Comparison of ENCODE assay signal across 26 cellular contexts in genomic region chr14:94602722-94603121, GRCh38. TPM values are rescaled to one million over a fixed set of nuclear protein-coding genes. Genes with fewer than 3 reads are reported as not detected.
DNase-seq lines count a peak whose midpoint lies in the region; ATAC-seq and TF ChIP-seq lines count a peak whose summit lies in the region.
"Had no signal": no experiment of that assay in that cellular context is flagged by ENCODE, and none has a peak within 500 bp of the region (broad histone marks: within the 10 kb centered on the region; RNA-seq: fewer than 3 reads in every experiment).

No MANE protein-coding gene starts in this region.

- no peak for DNase-seq in right atrium auricular region (ENCODE audit: low spot score)
- no peak for DNase-seq in right cardiac atrium
- no peak for DNase-seq in esophagus muscularis mucosa (ENCODE audit: extremely low spot score)
- DNase-seq in gastrocnemius medialis, result no peak
- DNase-seq in vagina (ENCODE audit: extremely low spot score in 2 of 2), result no peak
- no peak for DNase-seq in stimulated activated naive CD4-positive, alpha-beta T cell treated with Interleukin-2 at 50 U/mL for 16 hours (lab: John Stamatoyannopoulos, UW)
- DNase-seq in neural progenitor cell (ENCODE audit: low spot score), result no peak
- no peak for DNase-seq in CD8-positive, alpha-beta memory T cell
- DNase-seq: ACHN; activated CD4-positive, alpha-beta T cell treated with anti-CD3 and anti-CD28 coated beads, Interleukin-2, amount 10 ng/mL, durations not matched to agents 7 days and 5 days; activated CD8-positive, alpha-beta memory T cell treated with anti-CD3 and anti-CD28 coated beads, Interleukin-2, amount 10 ng/mL, durations not matched to agents 7 days and 5 days; activated naive CD4-positive, alpha-beta T cell treated with anti-CD3 and anti-CD28 coated beads, Interleukin-2, amount 10 ng/mL, durations not matched to agents 7 days and 5 days; activated T-cell treated with anti-CD3 and anti-CD28 coated beads, Interleukin-2, amount 50 U/mL, for 72 hours; dermis blood vessel endothelial cell; DMS79 treated with DMSO at 0.1 percent for 48 hours; Karpas-422; naive thymus-derived CD4-positive, alpha-beta T cell; NCI-H1694; NCI-H2171; NCI-H526 treated with DMSO at 0.1 percent for 48 hours; RPMI8226; WERI-Rb-1 had no signal

- WGBS in right cardiac atrium, result 87% methylated on average over 5 of the region's 5 CpGs
- 97% methylated on average over 5 of the region's 5 CpGs for WGBS in esophagus muscularis mucosa

- H3K27me3 ChIP-seq in right atrium auricular region (no peaks in the 10 kb centered on the region), right cardiac atrium (ENCODE audit: control insufficient read depth, insufficient read depth) (no peaks in the 10 kb centered on the region), esophagus muscularis mucosa (no peaks in the 10 kb centered on the region), gastrocnemius medialis (no peaks in the 10 kb centered on the region), vagina (no peaks in the 10 kb centered on the region), neural progenitor cell (no peaks in the 10 kb centered on the region)
- H3K27me3 ChIP-seq in CD8-positive, alpha-beta memory T cell (ENCODE audit: insufficient read depth, low read length, poor library complexity, severe bottlenecking), result no peaks in the 10 kb centered on the region
- H3K27me3 ChIP-seq: BLaER1 treated with 17β-estradiol and CSF1 and Interleukin-3, amounts not matched to agents 10 nM and 100 nM; right lobe of liver had no signal

- TF ChIP-seq POLR2A in esophagus muscularis mucosa (IDR thresholded peaks at IDR 0.05; ENCODE audit: low read depth) (no peak), gastrocnemius medialis (IDR thresholded peaks at IDR 0.05) (no peak), vagina (IDR thresholded peaks at IDR 0.05) (no peak)

- CTCF ChIA-PET in CD8-positive, alpha-beta memory T cell (lab: Charles Lee), result no interaction called here

- no peak overlapping the region for H3K4me2 ChIP-seq in neural progenitor cell

- ATAC-seq in right cardiac atrium, result no peak
- no peak for ATAC-seq in gastrocnemius medialis
- ATAC-seq: activated CD8-positive, alpha-beta memory T cell treated with anti-CD3 and anti-CD28 coated beads, Interleukin-2, amount 10 ng/mL, durations not matched to agents 7 days and 5 days; activated T-cell treated with anti-CD3 and anti-CD28 coated beads, Interleukin-2, amount 50 U/mL, for 72 hours; left colon; naive thymus-derived CD4-positive, alpha-beta T cell had no signal

- H3K4me1 Mint-ChIP-seq in neural progenitor cell, result peaks cover 20% of the 10 kb centered on the region
- no peaks in the 10 kb centered on the region for H3K4me1 Mint-ChIP-seq in CD8-positive, alpha-beta memory T cell
- H3K4me1 Mint-ChIP-seq: activated CD4-positive, alpha-beta T cell treated with anti-CD3 and anti-CD28 coated beads, Interleukin-2, amount 10 ng/mL, durations not matched to agents 7 days and 5 days; activated CD8-positive, alpha-beta memory T cell treated with anti-CD3 and anti-CD28 coated beads, Interleukin-2, amount 10 ng/mL, durations not matched to agents 7 days and 5 days; activated naive CD4-positive, alpha-beta T cell treated with anti-CD3 and anti-CD28 coated beads, Interleukin-2, amount 10 ng/mL, durations not matched to agents 7 days and 5 days had no signal

- no peaks in the 10 kb centered on the region for H3K9me3 ChIP-seq in right atrium auricular region
- no peaks in the 10 kb centered on the region for H3K9me3 ChIP-seq in right cardiac atrium (ENCODE audit: control insufficient read depth, low read length)
- H3K9me3 ChIP-seq in esophagus muscularis mucosa, result no peaks in the 10 kb centered on the region
- H3K9me3 ChIP-seq in gastrocnemius medialis, result no peaks in the 10 kb centered on the region
- H3K9me3 ChIP-seq in vagina, result no peaks in the 10 kb centered on the region
- no peaks in the 10 kb centered on the region for H3K9me3 ChIP-seq in neural progenitor cell (ENCODE audit: low read depth)
- no peaks in the 10 kb centered on the region for H3K9me3 ChIP-seq in CD8-positive, alpha-beta memory T cell (ENCODE audit: low read length)
- H3K9me3 ChIP-seq: BLaER1 treated with 17β-estradiol and CSF1 and Interleukin-3, amounts not matched to agents 10 nM and 100 nM; right lobe of liver had no signal

- no peak overlapping the region for H3K27ac Mint-ChIP-seq in neural progenitor cell
- no peak overlapping the region for H3K27ac Mint-ChIP-seq in CD8-positive, alpha-beta memory T cell
- H3K27ac Mint-ChIP-seq: activated CD4-positive, alpha-beta T cell treated with anti-CD3 and anti-CD28 coated beads, Interleukin-2, amount 10 ng/mL, durations not matched to agents 7 days and 5 days; activated CD8-positive, alpha-beta memory T cell treated with anti-CD3 and anti-CD28 coated beads, Interleukin-2, amount 10 ng/mL, durations not matched to agents 7 days and 5 days; activated naive CD4-positive, alpha-beta T cell treated with anti-CD3 and anti-CD28 coated beads, Interleukin-2, amount 10 ng/mL, durations not matched to agents 7 days and 5 days; activated T-cell treated with anti-CD3 and anti-CD28 coated beads, Interleukin-2, amount 50 U/mL, for 72 hours; naive thymus-derived CD4-positive, alpha-beta T cell had no signal

- H3K36me3 ChIP-seq in right atrium auricular region (no peaks in the 10 kb centered on the region), esophagus muscularis mucosa (no peaks in the 10 kb centered on the region), gastrocnemius medialis (no peaks in the 10 kb centered on the region), vagina (no peaks in the 10 kb centered on the region), neural progenitor cell (no peaks in the 10 kb centered on the region)
- no peaks in the 10 kb centered on the region for H3K36me3 ChIP-seq in CD8-positive, alpha-beta memory T cell (ENCODE audit: insufficient read depth, low read length)
- H3K36me3 ChIP-seq: BLaER1 treated with 17β-estradiol and CSF1 and Interleukin-3, amounts not matched to agents 10 nM and 100 nM; right lobe of liver; WERI-Rb-1 had no signal

- H3K4me3 Mint-ChIP-seq in neural progenitor cell, result no peak overlapping the region
- no peak overlapping the region for H3K4me3 Mint-ChIP-seq in CD8-positive, alpha-beta memory T cell
- H3K4me3 Mint-ChIP-seq: activated CD4-positive, alpha-beta T cell treated with anti-CD3 and anti-CD28 coated beads, Interleukin-2, amount 10 ng/mL, durations not matched to agents 7 days and 5 days; activated CD8-positive, alpha-beta memory T cell treated with anti-CD3 and anti-CD28 coated beads, Interleukin-2, amount 10 ng/mL, durations not matched to agents 7 days and 5 days; activated naive CD4-positive, alpha-beta T cell treated with anti-CD3 and anti-CD28 coated beads, Interleukin-2, amount 10 ng/mL, durations not matched to agents 7 days and 5 days; activated T-cell treated with anti-CD3 and anti-CD28 coated beads, Interleukin-2, amount 50 U/mL, for 72 hours; naive thymus-derived CD4-positive, alpha-beta T cell had no signal

- H3K79me2 ChIP-seq in neural progenitor cell (ENCODE audit: low read depth), result no peaks in the 10 kb centered on the region

- intact Hi-C loops in right cardiac atrium (cut with DNase I), result no loop called here
- intact Hi-C loops in esophagus muscularis mucosa (cut with DNase I), result no loop called here
- intact Hi-C loops in gastrocnemius medialis (cut with DNase I; ENCODE audit: low total_unique reads), result no loop called here
- intact Hi-C loops in vagina (cut with DNase I), result no loop called here

- H3K4me3 ChIP-seq in right atrium auricular region (no peak overlapping the region), right cardiac atrium (ENCODE audit: low read length) (no peak overlapping the region), esophagus muscularis mucosa (no peak overlapping the region), gastrocnemius medialis (no peak overlapping the region), vagina (no peak overlapping the region), neural progenitor cell (no peak overlapping the region)
- no peak overlapping the region for H3K4me3 ChIP-seq in CD8-positive, alpha-beta memory T cell (ENCODE audit: low read length)
- H3K4me3 ChIP-seq: BLaER1 treated with 17β-estradiol and CSF1 and Interleukin-3, amounts not matched to agents 10 nM and 100 nM; right lobe of liver had no signal

- TF ChIP-seq EP300 in esophagus muscularis mucosa (IDR thresholded peaks at IDR 0.05), result no peak

- TF ChIP-seq CTCF in right atrium auricular region (IDR thresholded peaks at IDR 0.05) (no peak), esophagus muscularis mucosa (IDR thresholded peaks at IDR 0.05) (no peak), gastrocnemius medialis (IDR thresholded peaks at IDR 0.05 in 4 of 5, conservative IDR thresholded peaks at IDR 0.05 in 1 of 5) (no peak), vagina (IDR thresholded peaks at IDR 0.05) (no peak), neural progenitor cell (IDR thresholded peaks at IDR 0.05) (no peak)

- no peaks in the 10 kb centered on the region for H4K20me1 ChIP-seq in neural progenitor cell (ENCODE audit: low read depth)
- H4K20me1 ChIP-seq: BLaER1 treated with 17β-estradiol and CSF1 and Interleukin-3, amounts not matched to agents 10 nM and 100 nM had no signal

- in situ Hi-C loops in gastrocnemius medialis (cut with MboI; ENCODE audit: low sequenced_read_pairs in 4 of 4), result no loop called here

- H3F3A ChIP-seq in neural progenitor cell (ENCODE audit: low read depth), result no peaks in the 10 kb centered on the region

- H3K36me3 Mint-ChIP-seq in neural progenitor cell, result no peaks in the 10 kb centered on the region
- H3K36me3 Mint-ChIP-seq in CD8-positive, alpha-beta memory T cell, result no peaks in the 10 kb centered on the region
- H3K36me3 Mint-ChIP-seq: activated CD8-positive, alpha-beta memory T cell treated with anti-CD3 and anti-CD28 coated beads, Interleukin-2, amount 10 ng/mL, durations not matched to agents 7 days and 5 days; activated naive CD4-positive, alpha-beta T cell treated with anti-CD3 and anti-CD28 coated beads, Interleukin-2, amount 10 ng/mL, durations not matched to agents 7 days and 5 days; naive thymus-derived CD4-positive, alpha-beta T cell had no signal

- peaks cover 0 to 50% of the 10 kb centered on the region in 2 donors for H3K4me1 ChIP-seq in right atrium auricular region
- H3K4me1 ChIP-seq in right cardiac atrium (ENCODE audit: control insufficient read depth, insufficient read depth, low read length), result peaks cover 13% of the 10 kb centered on the region
- H3K4me1 ChIP-seq in esophagus muscularis mucosa, result peaks cover 40 to 54% (median 46%) of the 10 kb centered on the region in 4 donors
- peaks cover 11 to 72% of the 10 kb centered on the region in 2 donors for H3K4me1 ChIP-seq in gastrocnemius medialis
- peaks cover 53% of the 10 kb centered on the region for H3K4me1 ChIP-seq in vagina
- no peaks in the 10 kb centered on the region for H3K4me1 ChIP-seq in neural progenitor cell
- no peaks in the 10 kb centered on the region for H3K4me1 ChIP-seq in CD8-positive, alpha-beta memory T cell (ENCODE audit: insufficient read depth, low read length)

- H3K27me3 Mint-ChIP-seq in neural progenitor cell (ENCODE audit: insufficient read depth, low read depth), result peaks cover 7% of the 10 kb centered on the region
- H3K27me3 Mint-ChIP-seq in CD8-positive, alpha-beta memory T cell, result peaks cover 6 to 9% of the 10 kb centered on the region in 2 donors
- H3K27me3 Mint-ChIP-seq: activated CD4-positive, alpha-beta T cell treated with anti-CD3 and anti-CD28 coated beads, Interleukin-2, amount 10 ng/mL, durations not matched to agents 7 days and 5 days; activated CD8-positive, alpha-beta memory T cell treated with anti-CD3 and anti-CD28 coated beads, Interleukin-2, amount 10 ng/mL, durations not matched to agents 7 days and 5 days had no signal

- no peak overlapping the region for H3K9ac ChIP-seq in neural progenitor cell
- H3K9ac ChIP-seq: BLaER1 treated with 17β-estradiol and CSF1 and Interleukin-3, amounts not matched to agents 10 nM and 100 nM had no signal

- no peak overlapping the region for H2AFZ ChIP-seq in neural progenitor cell (replicated peaks)

- peaks cover 2% of the 10 kb centered on the region for H3K9me3 Mint-ChIP-seq in neural progenitor cell
- peaks cover 0 to 2% (median 0%) of the 10 kb centered on the region in 5 donors for H3K9me3 Mint-ChIP-seq in CD8-positive, alpha-beta memory T cell
- H3K9me3 Mint-ChIP-seq: activated CD4-positive, alpha-beta T cell treated with anti-CD3 and anti-CD28 coated beads, Interleukin-2, amount 10 ng/mL, durations not matched to agents 7 days and 5 days; activated naive CD4-positive, alpha-beta T cell treated with anti-CD3 and anti-CD28 coated beads, Interleukin-2, amount 10 ng/mL, durations not matched to agents 7 days and 5 days; activated T-cell treated with anti-CD3 and anti-CD28 coated beads, Interleukin-2, amount 50 U/mL, for 72 hours had no signal

- H3K27ac ChIP-seq in right atrium auricular region (peak overlapping the region; percentile 71 to 80), right cardiac atrium (ENCODE audit: low read length) (no peak overlapping the region), esophagus muscularis mucosa (replicated peaks in 1 of 4) (peak overlapping the region; percentile 62 to 79 (median 74)), gastrocnemius medialis (peak overlapping the region; percentile 60 to 95 (median 84)), vagina (peak overlapping the region; percentile 83), neural progenitor cell (no peak overlapping the region)
- no peak overlapping the region for H3K27ac ChIP-seq in CD8-positive, alpha-beta memory T cell (ENCODE audit: low read depth, low read length)
- H3K27ac ChIP-seq: BLaER1 treated with 17β-estradiol and CSF1 and Interleukin-3, amounts not matched to agents 10 nM and 100 nM; WERI-Rb-1 had no signal

- POLR2A ChIA-PET in CD8-positive, alpha-beta memory T cell (lab: Charles Lee), result no interaction called here

RNA-seq across cellular contexts. Expression of gene SERPINA3, which starts 9.5 kb away (rescaled TPM):
- total RNA-seq in right atrium auricular region, result 100 to 1,000 TPM in 1 of 2 donors, 10 to 100 TPM in 1; 57.2 to 330 TPM
- total RNA-seq in right cardiac atrium, result 100 to 1,000 TPM in 3 of 4 donors, 10 to 100 TPM in 1; 56.4 to 390 (median 216) TPM
- 114 TPM for polyA plus RNA-seq in right cardiac atrium
- total RNA-seq in esophagus muscularis mucosa, result 100 to 1,000 TPM in 3 of 4 donors, 10 to 100 TPM in 1; 71.8 to 284 (median 255) TPM
- 10 to 100 TPM; 18.3 to 80.9 (median 66.3) TPM for total RNA-seq in gastrocnemius medialis
- total RNA-seq in vagina, result 328 TPM
- not detected in 2 replicates for total RNA-seq in neural progenitor cell (ENCODE audit: low replicate concordance)
- not detected for total RNA-seq in CD8-positive, alpha-beta memory T cell
- not detected for polyA plus RNA-seq in CD8-positive, alpha-beta memory T cell
- total RNA-seq: activated CD4-positive, alpha-beta T cell treated with anti-CD3 and anti-CD28 coated beads, Interleukin-2, amount 10 ng/mL, durations not matched to agents 7 days and 5 days; activated CD8-positive, alpha-beta memory T cell treated with anti-CD3 and anti-CD28 coated beads, Interleukin-2, amount 10 ng/mL, durations not matched to agents 7 days and 5 days; activated T-cell treated with anti-CD3 and anti-CD28 coated beads, Interleukin-2, amount 50 U/mL, for 72 hours; naive thymus-derived CD4-positive, alpha-beta T cell had no signal
- polyA plus RNA-seq: naive thymus-derived CD4-positive, alpha-beta T cell had no signal

RNA-seq across cellular contexts. Expression of gene SERPINA5, which starts 21.5 kb away (rescaled TPM):
- total RNA-seq in right atrium auricular region (1 to 10 TPM; 3.3 to 7.7 TPM), right cardiac atrium (10 to 100 TPM in 3 of 4 donors, 1 to 10 TPM in 1; 4.6 to 14.4 (median 13.9) TPM), esophagus muscularis mucosa (1 to 10 TPM; 2.1 to 5.1 (median 3.7) TPM), gastrocnemius medialis (10 to 100 TPM in 2 of 4 donors, 1 to 10 TPM in 2; 1.8 to 63.2 (median 19.8) TPM), vagina (3.7 TPM), neural progenitor cell (ENCODE audit: low replicate concordance) (3.1 and 3.5 TPM in 2 replicates)
- 13.2 TPM for polyA plus RNA-seq in right cardiac atrium
- total RNA-seq in CD8-positive, alpha-beta memory T cell, result not detected
- polyA plus RNA-seq in CD8-positive, alpha-beta memory T cell, result not detected
- total RNA-seq: activated CD4-positive, alpha-beta T cell treated with anti-CD3 and anti-CD28 coated beads, Interleukin-2, amount 10 ng/mL, durations not matched to agents 7 days and 5 days; activated CD8-positive, alpha-beta memory T cell treated with anti-CD3 and anti-CD28 coated beads, Interleukin-2, amount 10 ng/mL, durations not matched to agents 7 days and 5 days; activated T-cell treated with anti-CD3 and anti-CD28 coated beads, Interleukin-2, amount 50 U/mL, for 72 hours; naive thymus-derived CD4-positive, alpha-beta T cell had no signal
- polyA plus RNA-seq: naive thymus-derived CD4-positive, alpha-beta T cell had no signal

RNA-seq across cellular contexts. Expression of gene SERPINA4, which starts 41.5 kb away (rescaled TPM):
- total RNA-seq in right atrium auricular region (not detected), right cardiac atrium (not detected), esophagus muscularis mucosa (not detected), gastrocnemius medialis (under 1 TPM in 2 of 4 donors, not detected in 2; 0.13 to 0.26 TPM), vagina (not detected), neural progenitor cell (ENCODE audit: low replicate concordance) (not detected in 2 replicates)
- polyA plus RNA-seq in right cardiac atrium, result not detected
- total RNA-seq in CD8-positive, alpha-beta memory T cell, result not detected
- polyA plus RNA-seq in CD8-positive, alpha-beta memory T cell, result not detected
- total RNA-seq: activated CD4-positive, alpha-beta T cell treated with anti-CD3 and anti-CD28 coated beads, Interleukin-2, amount 10 ng/mL, durations not matched to agents 7 days and 5 days; activated CD8-positive, alpha-beta memory T cell treated with anti-CD3 and anti-CD28 coated beads, Interleukin-2, amount 10 ng/mL, durations not matched to agents 7 days and 5 days; activated T-cell treated with anti-CD3 and anti-CD28 coated beads, Interleukin-2, amount 50 U/mL, for 72 hours; dermis blood vessel endothelial cell; left colon; naive thymus-derived CD4-positive, alpha-beta T cell; omental fat pad had no signal
- polyA plus RNA-seq: naive thymus-derived CD4-positive, alpha-beta T cell had no signal

Comparison
In these comparisons a context has a peak if more than half of its experiments do, and no peak if none do; other contexts are left out.
1. H3K27ac ChIP-seq: peak in right atrium auricular region (2 of 2), esophagus muscularis mucosa (4 of 4), gastrocnemius medialis (4 of 4) and vagina (single experiment); none in right cardiac atrium (single experiment), neural progenitor cell (single experiment) and CD8-positive, alpha-beta memory T cell (single experiment).
2. RNA of gene SERPINA3, which starts 9.5 kb away (total RNA-seq): 57.2 to 330 TPM in right atrium auricular region, 328 TPM in vagina (single experiment), 71.8 to 284 TPM in esophagus muscularis mucosa, 56.4 to 390 TPM in right cardiac atrium and 18.3 to 80.9 TPM in gastrocnemius medialis; not detected in neural progenitor cell and not detected in CD8-positive, alpha-beta memory T cell; every median in the first group is over 10 times any median in the second.